In genomic region chr4:82469776-82470345, GRCh38 we compare ENCODE assay signal across 11 cellular contexts. TPM values are rescaled to one million over a fixed set of nuclear protein-coding genes. Genes with fewer than 3 reads are reported as not detected.
A peak's percentile ranks its signal among the peaks of the same experiment; 100 is the strongest.
DNase-seq lines count a peak whose midpoint lies in the region; ATAC-seq and TF ChIP-seq lines count a peak whose summit lies in the region.
"Had no signal": no experiment of that assay in that cellular context is flagged by ENCODE, and none has a peak within 500 bp of the region (broad histone marks: within the 10 kb centered on the region; RNA-seq: fewer than 3 reads in every experiment).

No MANE protein-coding gene starts in this region.

- peaks cover 13% of the 10 kb centered on the region for H3K36me3 ChIP-seq in SJCRH30
- H3K36me3 ChIP-seq: stomach had no signal

- no peaks in the 10 kb centered on the region for H3K27me3 ChIP-seq in SJCRH30
- H3K27me3 ChIP-seq: stomach had no signal

- H3K9me3 ChIP-seq in SJCRH30 (replicated peaks) = no peaks in the 10 kb centered on the region
- H3K9me3 ChIP-seq: stomach had no signal

- no peaks in the 10 kb centered on the region for H3K4me1 ChIP-seq in SJCRH30

- H3K4me3 ChIP-seq in SJCRH30 (no peak overlapping the region), fibroblast of villous mesenchyme (ENCODE audit: low read depth, low read length) (no peak overlapping the region)
- H3K4me3 ChIP-seq: GM12878, stomach had no signal

- ATAC-seq in GM21825 (IDR thresholded peaks at IDR 0.05; ENCODE audit: unreplicated experiment) = no peak
- ATAC-seq: GM12878 had no signal

- H3K27ac ChIP-seq in SJCRH30 = no peak overlapping the region
- H3K27ac ChIP-seq: stomach had no signal

- DNase-seq in HCEC 1CT (peak; percentile 50), SJCRH30 (peak; percentile 24 to 56), fibroblast of villous mesenchyme (ENCODE audit: low read depth) (peak; percentile 40), renal cortical epithelial cell (ENCODE audit: low read depth) (peak; percentile 89), COLO829 (ENCODE audit: low spot score) (no peak), mesenteric fat pad (ENCODE audit: low spot score) (no peak)
- DNase-seq: activated CD4-positive, alpha-beta T cell treated with anti-CD3 and anti-CD28 coated beads for 48 hours; stimulated activated CD4-positive, alpha-beta T cell treated with anti-CD3 and anti-CD28 coated beads, Interleukin-12 subunit alpha, Interleukin-12 subunit beta, amount 100 ng/mL, for 4 hours; stomach had no signal

- no peak for TF ChIP-seq CTCF in fibroblast of villous mesenchyme (IDR thresholded peaks at IDR 0.05; ENCODE audit: insufficient read depth, low read depth, low read length)

RNA-seq across cellular contexts. Expression of gene ENOPH1, which starts 39.5 kb away (rescaled TPM):
- 98.9 and 107 TPM in 2 replicates for total RNA-seq in SJCRH30 (2014; rRNA removed; shearing (Covaris generic))
- total RNA-seq in fibroblast of villous mesenchyme = 36.7 TPM in 2 replicates
- total RNA-seq in renal cortical epithelial cell = 53.8 and 62.7 TPM in 2 replicates
- total RNA-seq in mesenteric fat pad = 21.2 TPM

RNA-seq across cellular contexts. Expression of gene HNRNPDL, which starts 39.6 kb away (rescaled TPM):
- 384 and 414 TPM in 2 replicates for total RNA-seq in SJCRH30 (2014; rRNA removed; shearing (Covaris generic))
- total RNA-seq in fibroblast of villous mesenchyme = 174 and 188 TPM in 2 replicates
- 174 and 185 TPM in 2 replicates for total RNA-seq in renal cortical epithelial cell
- 217 TPM for total RNA-seq in mesenteric fat pad

Comparison
In these comparisons a context has a peak if more than half of its experiments do, and no peak if none do; other contexts are left out.
1. DNase-seq: peak in HCEC 1CT (single experiment), SJCRH30 (2 of 2), fibroblast of villous mesenchyme (single experiment) and renal cortical epithelial cell (single experiment); none in COLO829 (single experiment) and mesenteric fat pad (single experiment).